ENCODE assay signal across 9 cellular contexts in the genomic region with DNA sequence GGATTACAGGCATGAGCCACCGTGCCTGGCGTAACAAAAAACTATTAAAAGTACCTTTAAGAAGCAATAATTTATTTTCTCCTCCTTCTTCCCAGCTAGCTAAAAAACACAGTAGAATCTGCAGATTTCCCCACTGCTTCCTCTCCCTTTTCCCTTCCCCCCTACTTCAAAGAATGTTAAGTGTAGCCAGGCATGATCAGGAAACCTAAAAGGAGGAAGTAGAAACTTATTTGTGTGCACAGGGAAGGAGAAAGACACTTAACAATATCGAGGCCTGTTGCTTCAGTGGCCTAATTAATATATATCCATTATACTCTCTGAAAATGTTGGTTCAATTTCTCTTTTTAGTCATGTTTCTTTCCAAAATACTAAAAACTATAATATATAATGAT.
A peak's percentile ranks its signal among the peaks of the same experiment; 100 is the strongest.
DNase-seq lines count a peak whose midpoint lies in the region; ATAC-seq, FAIRE-seq and TF ChIP-seq lines count a peak whose summit lies in the region.
"Had no signal": no experiment of that assay in that cellular context is flagged by ENCODE, and none has a peak within 500 bp of the region (broad histone marks: within the 10 kb centered on the region; RNA-seq: fewer than 3 reads in every experiment).

No MANE protein-coding gene starts in this region.

- peak overlapping the region; percentile 71 for H3K4me2 ChIP-seq in OCI-LY3 (ENCODE audit: low read length)

- no peak for ATAC-seq in stimulated activated naive CD8-positive, alpha-beta T cell treated with anti-CD3 and anti-CD28 coated beads, Interleukin-15, amount 100 ng/mL, for 72 hours
- ATAC-seq in GM19467 (IDR thresholded peaks at IDR 0.05; ENCODE audit: unreplicated experiment): no peak

- peak overlapping the region; percentile 32 for H3K4me3 Mint-ChIP-seq in dendritic cell treated with granulocyte-macrophage colony-stimulating factor and Interleukin-4, amounts not matched to agents 40 ng/mL and 50 ng/mL, for 4 days
- peak overlapping the region; percentile 29 to 53 for H3K4me3 Mint-ChIP-seq in stimulated activated naive CD8-positive, alpha-beta T cell treated with anti-CD3 and anti-CD28 coated beads, Interleukin-15, amount 100 ng/mL, for 72 hours

- H2AFZ ChIP-seq in OCI-LY3 (ENCODE audit: low read depth, low read length): no peak overlapping the region

- no peak for TF ChIP-seq POLR2A in GM12891 (IDR thresholded peaks at IDR 0.05; ENCODE audit: low read depth, low read length)

- H3K27me3 ChIP-seq in OCI-LY3 (ENCODE audit: low read depth, low read length): no peaks in the 10 kb centered on the region
- no peaks in the 10 kb centered on the region for H3K27me3 ChIP-seq in colonic mucosa

- peak overlapping the region; percentile 88 for H3K27ac ChIP-seq in OCI-LY3 (ENCODE audit: low read length)
- no peak overlapping the region for H3K27ac ChIP-seq in colonic mucosa

- H3K36me3 ChIP-seq in OCI-LY3 (replicated peaks; ENCODE audit: low read depth, low read length): peaks cover 40% of the 10 kb centered on the region
- no peaks in the 10 kb centered on the region for H3K36me3 ChIP-seq in colonic mucosa

- TF ChIP-seq CTCF in OCI-LY3 (IDR thresholded peaks at IDR 0.05; ENCODE audit: low read depth, low read length): no peak
- no peak for TF ChIP-seq CTCF in colonic mucosa (IDR thresholded peaks at IDR 0.05)

- no peaks in the 10 kb centered on the region for H3K9me3 ChIP-seq in OCI-LY3 (ENCODE audit: insufficient read depth, low read length)
- H3K9me3 ChIP-seq in colonic mucosa: no peaks in the 10 kb centered on the region

- H3K79me2 ChIP-seq in OCI-LY3 (ENCODE audit: low read length): peaks cover 100% of the 10 kb centered on the region

- H3K4me3 ChIP-seq in OCI-LY3 (ENCODE audit: low read length): peak overlapping the region; percentile 55
- no peak overlapping the region for H3K4me3 ChIP-seq in colonic mucosa

- H3K9ac ChIP-seq in OCI-LY3 (ENCODE audit: low read length) (no peak overlapping the region), colonic mucosa (ENCODE audit: low read depth in 2 of 2, low read length in 2 of 2) (no peak overlapping the region)

- peaks cover 57% of the 10 kb centered on the region for H4K20me1 ChIP-seq in OCI-LY3 (ENCODE audit: insufficient read depth, low read length)

- no peaks in the 10 kb centered on the region for H3K27me3 Mint-ChIP-seq in dendritic cell treated with granulocyte-macrophage colony-stimulating factor and Interleukin-4, amounts not matched to agents 40 ng/mL and 50 ng/mL, for 4 days
- no peaks in the 10 kb centered on the region for H3K27me3 Mint-ChIP-seq in stimulated activated naive CD8-positive, alpha-beta T cell treated with anti-CD3 and anti-CD28 coated beads, Interleukin-15, amount 100 ng/mL, for 72 hours

- H3K4me1 Mint-ChIP-seq in dendritic cell treated with granulocyte-macrophage colony-stimulating factor and Interleukin-4, amounts not matched to agents 40 ng/mL and 50 ng/mL, for 4 days (ENCODE audit: low read depth): peaks cover 57% of the 10 kb centered on the region
- peaks cover 73% of the 10 kb centered on the region for H3K4me1 Mint-ChIP-seq in stimulated activated naive CD8-positive, alpha-beta T cell treated with anti-CD3 and anti-CD28 coated beads, Interleukin-15, amount 100 ng/mL, for 72 hours

- DNase-seq in GM12891 (ENCODE audit: insufficient read length, low spot score) (no peak), putamen (ENCODE audit: low spot score) (no peak), colonic mucosa (no peak)
- DNase-seq in stimulated activated naive CD8-positive, alpha-beta T cell treated with anti-CD3 and anti-CD28 coated beads, Interleukin-15, amount 100 ng/mL, for 72 hours: no peak
- DNase-seq: GOT3, NCI-H510A had no signal

- FAIRE-seq in GM12891 (lab: Jason Lieb, UNC): no peak

- peaks cover 75% of the 10 kb centered on the region for H3K4me1 ChIP-seq in OCI-LY3 (ENCODE audit: low read length)
- peaks cover 23% of the 10 kb centered on the region for H3K4me1 ChIP-seq in colonic mucosa

- intact Hi-C loops in dendritic cell treated with granulocyte-macrophage colony-stimulating factor and Interleukin-4, amounts not matched to agents 40 ng/mL and 50 ng/mL, for 4 days (cut with micrococcal nuclease): loop anchor here (10.0 kb wide), 2 partner anchors 444 to 446 kb away; a partner anchor contains a TSS
- intact Hi-C loops in colonic mucosa (cut with DNase I): no loop called here

- no peaks in the 10 kb centered on the region for H3K9me3 Mint-ChIP-seq in dendritic cell treated with granulocyte-macrophage colony-stimulating factor and Interleukin-4, amounts not matched to agents 40 ng/mL and 50 ng/mL, for 4 days
- no peaks in the 10 kb centered on the region for H3K9me3 Mint-ChIP-seq in stimulated activated naive CD8-positive, alpha-beta T cell treated with anti-CD3 and anti-CD28 coated beads, Interleukin-15, amount 100 ng/mL, for 72 hours

- H3K36me3 Mint-ChIP-seq in dendritic cell treated with granulocyte-macrophage colony-stimulating factor and Interleukin-4, amounts not matched to agents 40 ng/mL and 50 ng/mL, for 4 days (ENCODE audit: low read depth): peaks cover 41% of the 10 kb centered on the region

- H3K27ac Mint-ChIP-seq in dendritic cell treated with granulocyte-macrophage colony-stimulating factor and Interleukin-4, amounts not matched to agents 40 ng/mL and 50 ng/mL, for 4 days: peak overlapping the region; percentile 82
- H3K27ac Mint-ChIP-seq in stimulated activated naive CD8-positive, alpha-beta T cell treated with anti-CD3 and anti-CD28 coated beads, Interleukin-15, amount 100 ng/mL, for 72 hours: peak overlapping the region in 1 of 2 donors; percentile 84

TF ChIP-seq in GM12891, 5 proteins besides CTCF, POLR2A, EP300 and RAD21:
- TF ChIP-seq SPI1 (IDR thresholded peaks at IDR 0.05; ENCODE audit: low read depth, low read length) (peak; percentile 57; the same call in 1 of the 2 replicates), POU2F2 (IDR thresholded peaks at IDR 0.05; ENCODE audit: low read depth, low read length) (no peak)
